ENCODE assay signal across 33 cellular contexts in genomic region chr19:35780717-35781116, GRCh38. TPM values are rescaled to one million over a fixed set of nuclear protein-coding genes. Genes with fewer than 3 reads are reported as not detected.
DNase-seq lines count a peak whose midpoint lies in the region; TF ChIP-seq lines count a peak whose summit lies in the region.
"Had no signal": no experiment of that assay in that cellular context is flagged by ENCODE, and none has a peak within 500 bp of the region (broad histone marks: within the 10 kb centered on the region; RNA-seq: fewer than 3 reads in every experiment).

No MANE protein-coding gene starts in this region.

- DNase-seq in osteoblast (ENCODE audit: insufficient read length, low spot score, missing footprints) (peak; percentile 47), hypothalamus (lab: John Stamatoyannopoulos, UW) (no peak)
- DNase-seq in activated CD4-positive, alpha-beta T cell treated with anti-CD3 and anti-CD28 coated beads, Interleukin-2, amount 50 U/mL, for 4 hours = no peak
- DNase-seq: 8988T; ACHN; AML-193; BE2C; C1 segment of cervical spinal cord; Caco-2; Calu3; CD4-positive, alpha-beta memory T cell; CD4-positive, alpha-beta T cell; CD4-positive, CD25-positive, alpha-beta regulatory T cell; CD8-positive, alpha-beta memory T cell; CD8-positive, alpha-beta T cell; COR-L47; DMS 273 treated with DMSO at 0.1 percent for 48 hours; DMS153; DMS53; DMS79; DMS79 treated with DMSO at 0.1 percent for 48 hours; DND-41; EL had no signal

- peaks cover 2% of the 10 kb centered on the region for H3K79me2 ChIP-seq in osteoblast (ENCODE audit: insufficient read depth, low read length)

- H3K27ac ChIP-seq in HEK293 (ENCODE audit: extremely low read depth, low read depth, low read length) (no peak overlapping the region), osteoblast (ENCODE audit: low read depth, low read length) (no peak overlapping the region)
- H3K27ac ChIP-seq: 22Rv1, A549, BLaER1, C4-2B had no signal

- no peaks in the 10 kb centered on the region for H3K9me3 ChIP-seq in HEK293 (ENCODE audit: control insufficient read depth, insufficient read depth, low read depth, low read length)
- no peaks in the 10 kb centered on the region for H3K9me3 ChIP-seq in osteoblast (ENCODE audit: low read depth, low read length)
- H3K9me3 ChIP-seq: A549; BE2C; BLaER1; BLaER1 treated with 17β-estradiol and CSF1 and Interleukin-3, amounts not matched to agents 10 nM and 100 nM; Caco-2 had no signal

- H3K4me1 ChIP-seq in HEK293 (ENCODE audit: control insufficient read depth, insufficient read depth, low read length) (peaks cover 7% of the 10 kb centered on the region), osteoblast (ENCODE audit: insufficient read depth, low read length) (no peaks in the 10 kb centered on the region)
- H3K4me1 ChIP-seq: Caco-2 had no signal

- H4K20me1 ChIP-seq in osteoblast (ENCODE audit: insufficient read depth, low read length) = no peaks in the 10 kb centered on the region

- no peak overlapping the region for H3K4me2 ChIP-seq in osteoblast (ENCODE audit: insufficient read depth, low read length)
- H3K4me2 ChIP-seq: A549; BLaER1; BLaER1 treated with 17β-estradiol and CSF1 and Interleukin-3, amounts not matched to agents 10 nM and 100 nM had no signal

- CTCF ChIA-PET in HEK293 (lab: Yijun Ruan, JAX) = no interaction called here

- no peak overlapping the region for H3K4me3 ChIP-seq in HEK293 (ENCODE audit: low read depth, low read length)
- no peak overlapping the region for H3K4me3 ChIP-seq in osteoblast (ENCODE audit: insufficient read depth, low read length)
- H3K4me3 ChIP-seq: A549; BLaER1; BLaER1 treated with 17β-estradiol and CSF1 and Interleukin-3, amounts not matched to agents 10 nM and 100 nM had no signal

- H3K27me3 ChIP-seq in osteoblast (ENCODE audit: insufficient read depth, low read length) = no peaks in the 10 kb centered on the region
- H3K27me3 ChIP-seq: BE2C; BLaER1; BLaER1 treated with 17β-estradiol and CSF1 and Interleukin-3, amounts not matched to agents 10 nM and 100 nM had no signal

- no peak overlapping the region for H2AFZ ChIP-seq in osteoblast (ENCODE audit: low read length)

- peaks cover 43 to 44% of the 10 kb centered on the region in 2 experiments for H3K36me3 ChIP-seq in HEK293 (ENCODE audit: control insufficient read depth in 2 of 2, insufficient read depth in 1 of 2, low read length in 2 of 2)
- no peaks in the 10 kb centered on the region for H3K36me3 ChIP-seq in osteoblast (ENCODE audit: insufficient read depth, low read length)

- POLR2A ChIA-PET in HEK293 (lab: Yijun Ruan, JAX) = interaction anchor here (1.1 to 1.5 kb wide), 2 partner anchors 33 to 40 kb away, joined by 4 read pairs; partner anchors contain the start of gene LIN37

- no peak for TF ChIP-seq CTCF in HEK293 (tag by site-specific recombination; IDR thresholded peaks at IDR 0.05)
- no peak for TF ChIP-seq CTCF in osteoblast (IDR thresholded peaks at IDR 0.05; ENCODE audit: extremely low read depth, low read depth, low read length)

TF ChIP-seq in HEK293, 187 proteins besides CTCF, POLR2A, EP300 and RAD21:
- TF ChIP-seq ZNF266 (tag by site-specific recombination; IDR thresholded peaks at IDR 0.05; ENCODE audit: low read depth) (no peak), BCL11B (tag by site-specific recombination; IDR thresholded peaks at IDR 0.05; ENCODE audit: low read depth) (peak; percentile 68; the same call in 1 of the 2 replicates)

RNA-seq across cellular contexts. Expression of gene ARHGAP33, which starts 5.4 kb away (rescaled TPM):
- 2.2 and 2.4 TPM in 2 replicates for total RNA-seq in osteoblast

RNA-seq across cellular contexts. Expression of gene PROSER3, which starts 22.7 kb away (rescaled TPM):
- 5.8 and 6.2 TPM in 2 replicates for total RNA-seq in osteoblast

RNA-seq across cellular contexts. Expression of gene HSPB6, which starts 23.9 kb away (rescaled TPM):
- 9.1 and 14.5 TPM in 2 replicates for total RNA-seq in osteoblast
- total RNA-seq: A673; B cell; CD4-positive, alpha-beta memory T cell; CD4-positive, alpha-beta T cell; CD4-positive, CD25-positive, alpha-beta regulatory T cell; CD8-positive, alpha-beta memory T cell; CD8-positive, alpha-beta T cell had no signal

RNA-seq across cellular contexts. Expression of gene PRODH2, which starts 31.9 kb away (rescaled TPM):
- not detected in 2 replicates for total RNA-seq in osteoblast
- total RNA-seq: A172; A673; B cell; Caco-2; Calu3; CD4-positive, alpha-beta memory T cell; CD4-positive, alpha-beta T cell; CD4-positive, CD25-positive, alpha-beta regulatory T cell; CD8-positive, alpha-beta memory T cell; CD8-positive, alpha-beta T cell; Daoy had no signal

RNA-seq across cellular contexts. Expression of gene LIN37, which starts 32.3 kb away (rescaled TPM):
- 9.0 and 13.6 TPM in 2 replicates for total RNA-seq in osteoblast
